22 cellular contexts compared by ENCODE assay signal in the genomic region with DNA sequence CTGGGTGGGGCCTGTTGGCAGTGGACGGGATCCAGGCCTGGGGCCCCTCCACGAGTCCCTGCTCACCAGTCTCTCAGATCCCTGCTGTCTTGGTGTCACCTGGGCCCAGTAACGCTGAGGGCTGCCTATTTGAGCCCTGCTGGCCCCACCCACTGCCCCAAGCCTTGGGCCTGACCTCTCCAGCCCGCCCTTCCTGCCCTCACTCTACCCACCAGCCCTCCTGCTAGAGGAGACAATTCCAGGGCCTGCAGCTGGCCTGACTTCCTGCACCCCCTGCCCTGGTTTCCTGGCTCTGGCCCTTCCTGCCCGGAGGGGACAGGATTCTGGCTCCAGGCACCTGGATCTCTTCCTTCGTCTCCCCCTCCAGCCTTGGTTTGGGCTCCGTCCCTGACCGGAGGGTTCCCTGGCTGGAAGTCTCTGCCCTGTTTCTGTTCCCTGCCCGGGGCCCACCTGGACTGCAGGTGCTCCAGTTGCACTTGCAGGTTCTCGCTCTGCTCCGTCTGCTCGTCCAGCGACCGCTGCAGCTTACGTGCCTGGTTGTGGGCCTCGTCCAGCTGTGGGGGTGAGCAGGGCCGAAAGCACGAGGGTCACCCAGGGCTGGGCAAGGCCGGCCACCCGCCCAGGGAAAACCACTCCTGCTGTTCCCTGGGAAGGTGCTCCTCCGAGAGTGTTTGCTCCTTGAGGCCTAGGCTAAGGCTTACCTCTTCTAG. TPM values are rescaled to one million over a fixed set of nuclear protein-coding genes. Genes with fewer than 3 reads are reported as not detected.
DNase-seq lines count a peak whose midpoint lies in the region; ATAC-seq, FAIRE-seq and TF ChIP-seq lines count a peak whose summit lies in the region.
"Had no signal": no experiment of that assay in that cellular context is flagged by ENCODE, and none has a peak within 500 bp of the region (broad histone marks: within the 10 kb centered on the region; RNA-seq: fewer than 3 reads in every experiment).

No MANE protein-coding gene starts in this region.

- H3K9me3 Mint-ChIP-seq in GM23338: no peaks in the 10 kb centered on the region; the same call in 2 of the 3 replicates
- H3K9me3 Mint-ChIP-seq: activated CD4-positive, alpha-beta memory T cell treated with anti-CD3 and anti-CD28 coated beads for 36 hours had no signal

- no peak overlapping the region for H3K4me3 ChIP-seq in GM23338
- H3K4me3 ChIP-seq in body of pancreas: no peak overlapping the region
- no peak overlapping the region for H3K4me3 ChIP-seq in kidney (ENCODE audit: low read length in 2 of 2)
- no peak overlapping the region for H3K4me3 ChIP-seq in osteoblast (ENCODE audit: insufficient read depth, low read length)
- H3K4me3 ChIP-seq: colonic mucosa, ovary had no signal

- H3F3A ChIP-seq in GM23338 (replicated peaks; ENCODE audit: low read depth): no peaks in the 10 kb centered on the region

- H3K36me3 ChIP-seq in GM23338 (ENCODE audit: insufficient read depth): no peaks in the 10 kb centered on the region
- no peaks in the 10 kb centered on the region for H3K36me3 ChIP-seq in body of pancreas (replicated peaks in 1 of 2; ENCODE audit: insufficient read depth in 1 of 2, low read depth in 2 of 2)
- peaks cover 2 to 3% of the 10 kb centered on the region in 2 donors for H3K36me3 ChIP-seq in kidney (ENCODE audit: control insufficient read depth in 1 of 2, insufficient read depth in 2 of 2, low read length in 2 of 2)
- peaks cover 5% of the 10 kb centered on the region for H3K36me3 ChIP-seq in osteoblast (ENCODE audit: insufficient read depth, low read length)
- H3K36me3 ChIP-seq: colonic mucosa, ovary had no signal

- H3K9me3 ChIP-seq in body of pancreas (no peaks in the 10 kb centered on the region), kidney (ENCODE audit: control insufficient read depth in 1 of 2, low read length in 2 of 2) (no peaks in the 10 kb centered on the region), osteoblast (ENCODE audit: low read depth, low read length) (no peaks in the 10 kb centered on the region)
- H3K9me3 ChIP-seq: colonic mucosa, ovary had no signal

- H2AFZ ChIP-seq in GM23338 (no peak overlapping the region), osteoblast (ENCODE audit: low read length) (no peak overlapping the region)

- DNase-seq in GM23338 (ENCODE audit: low spot score) (no peak), body of pancreas (no peak), kidney (peak; percentile 76), osteoblast (ENCODE audit: insufficient read length, low spot score, missing footprints) (peak; percentile 77), pons (ENCODE audit: low spot score) (no peak), DMS114 treated with DMSO at 0.1 percent for 48 hours (lab: John Stamatoyannopoulos, UW; ENCODE audit: unreplicated experiment) (no peak), GM13977 (ENCODE audit: low spot score) (no peak)
- DNase-seq: activated CD4-positive, alpha-beta memory T cell treated with anti-CD3 and anti-CD28 coated beads for 36 hours; activated effector memory CD4-positive, alpha-beta T cell treated with anti-CD3 and anti-CD28 coated beads, Interleukin-2, amount 50 U/mL, for 16 hours; brain microvascular endothelial cell; colonic mucosa; mammary epithelial cell; MV-4-11; NCI-H1694; NCI-H2171; NCI-H526; RPMI8226 had no signal

- H3K4me2 ChIP-seq in GM23338: no peak overlapping the region
- H3K4me2 ChIP-seq in osteoblast (ENCODE audit: insufficient read depth, low read length): no peak overlapping the region

- H3K27ac ChIP-seq in GM23338 (ENCODE audit: low read depth) (no peak overlapping the region), body of pancreas (no peak overlapping the region), kidney (ENCODE audit: low read depth in 2 of 2, low read length in 2 of 2) (peak overlapping the region in 1 of 2 donors; percentile 41), osteoblast (ENCODE audit: low read depth, low read length) (no peak overlapping the region)
- H3K27ac ChIP-seq: brain microvascular endothelial cell, colonic mucosa, ovary had no signal

- H3K4me1 Mint-ChIP-seq in GM23338: peaks cover 9% of the 10 kb centered on the region; the same call in 2 of the 3 replicates

- H3K27me3 ChIP-seq in GM23338 (ENCODE audit: insufficient read depth): no peaks in the 10 kb centered on the region
- no peaks in the 10 kb centered on the region for H3K27me3 ChIP-seq in body of pancreas
- no peaks in the 10 kb centered on the region for H3K27me3 ChIP-seq in osteoblast (ENCODE audit: insufficient read depth, low read length)
- H3K27me3 ChIP-seq: brain microvascular endothelial cell, colonic mucosa, ovary had no signal

- WGBS in body of pancreas, 2 donors: 88 to 93% methylated on average over 13 to 18 of the region's 21 CpGs

- no peak for TF ChIP-seq POLR2A in body of pancreas (IDR thresholded peaks at IDR 0.05)

- FAIRE-seq in kidney (lab: Jason Lieb, UNC): no peak
- FAIRE-seq: endometrium, HTR-8/SVneo had no signal

- no peaks in the 10 kb centered on the region for H3K9me2 ChIP-seq in GM23338 (ENCODE audit: insufficient read depth)

- ATAC-seq in GM23338: peak; percentile 12; the same call in 1 of the 3 replicates
- peak; percentile 29 for ATAC-seq in body of pancreas
- no peak for ATAC-seq in HG02885 (IDR thresholded peaks at IDR 0.05; ENCODE audit: poor library complexity, unreplicated experiment)

- H3K79me2 ChIP-seq in GM23338 (replicated peaks; ENCODE audit: insufficient read depth) (no peaks in the 10 kb centered on the region), osteoblast (ENCODE audit: insufficient read depth, low read length) (no peaks in the 10 kb centered on the region)

- TF ChIP-seq CTCF in GM23338 (conservative IDR thresholded peaks at IDR 0.05; ENCODE audit: low read depth in 2 of 2): no peak
- no peak for TF ChIP-seq CTCF in body of pancreas (IDR thresholded peaks at IDR 0.05)
- TF ChIP-seq CTCF in kidney (IDR thresholded peaks at IDR 0.05; ENCODE audit: borderline replicate concordance, extremely low read depth, insufficient read depth): no peak
- TF ChIP-seq CTCF in osteoblast (IDR thresholded peaks at IDR 0.05; ENCODE audit: extremely low read depth, low read depth, low read length): no peak
- no peak for TF ChIP-seq CTCF in GM13977 (IDR thresholded peaks at IDR 0.05; ENCODE audit: extremely low read depth, insufficient read depth, missing control alignments)

- H3K36me3 Mint-ChIP-seq in GM23338 (ENCODE audit: low read depth): peaks cover 6% of the 10 kb centered on the region; the same call in 1 of the 3 replicates
- H3K36me3 Mint-ChIP-seq: activated CD4-positive, alpha-beta memory T cell treated with anti-CD3 and anti-CD28 coated beads for 36 hours had no signal

- H3K4me1 ChIP-seq in GM23338 (ENCODE audit: insufficient read depth): 0 out of 2 replicates have a peak, but pooled peaks cover 4% of the 10 kb centered on the region
- no peaks in the 10 kb centered on the region for H3K4me1 ChIP-seq in body of pancreas
- H3K4me1 ChIP-seq in kidney (ENCODE audit: control insufficient read depth in 1 of 2, insufficient read depth in 1 of 2, low read depth in 1 of 2, low read length in 2 of 2): peaks cover 11 to 24% of the 10 kb centered on the region in 2 donors
- H3K4me1 ChIP-seq in osteoblast (ENCODE audit: insufficient read depth, low read length): no peaks in the 10 kb centered on the region
- H3K4me1 ChIP-seq: colonic mucosa had no signal

- peaks cover 9% of the 10 kb centered on the region for H3K27me3 Mint-ChIP-seq in GM23338 (ENCODE audit: insufficient read depth, low read depth, poor library complexity)
- H3K27me3 Mint-ChIP-seq: activated CD4-positive, alpha-beta memory T cell treated with anti-CD3 and anti-CD28 coated beads for 36 hours had no signal

- intact Hi-C loops in body of pancreas (cut with DNase I): loop anchor here (5.0 kb wide), 1 partner anchor 98 kb away; no protein-coding TSS in a partner anchor
- intact Hi-C loops in kidney (cut with DNase I): loop anchor here (10.0 kb wide), 1 partner anchor 100 kb away; no protein-coding TSS in a partner anchor

- H4K20me1 ChIP-seq in GM23338 (replicated peaks; ENCODE audit: insufficient read depth): no peaks in the 10 kb centered on the region
- H4K20me1 ChIP-seq in osteoblast (ENCODE audit: insufficient read depth, low read length): no peaks in the 10 kb centered on the region

- in situ Hi-C loops in GM13977 (cut with MboI; ENCODE audit: low pct_unique_long_range_greater_than_20kb, low sequenced_read_pairs, unreplicated experiment): no loop called here

- H3K9ac ChIP-seq in kidney (ENCODE audit: low read length in 2 of 2): no peak overlapping the region

- H3K4me3 Mint-ChIP-seq in GM23338: no peak overlapping the region
- H3K4me3 Mint-ChIP-seq: activated CD4-positive, alpha-beta memory T cell treated with anti-CD3 and anti-CD28 coated beads for 36 hours had no signal

- no peak overlapping the region for H3K27ac Mint-ChIP-seq in GM23338
- H3K27ac Mint-ChIP-seq: activated CD4-positive, alpha-beta memory T cell treated with anti-CD3 and anti-CD28 coated beads for 36 hours had no signal

RNA-seq across cellular contexts. Expression of a gene that starts 21.3 kb away (rescaled TPM):
- total RNA-seq in GM23338 (2014; rRNA removed; shearing (Covaris generic)): 4.7 and 5.2 TPM in 2 replicates
- polyA plus RNA-seq in GM23338 (2016; fragmentation: Nextera tagmentation; extraction: Ambion mirVana) (2.0 and 3.2 TPM in 2 replicates), kidney (ENCODE audit: insufficient read depth, low read depth, low replicate concordance) (5.7 TPM)
- total RNA-seq in body of pancreas (10 to 100 TPM; 10.6 to 22.4 TPM), kidney (11.9 TPM), osteoblast (9.8 and 10.6 TPM in 2 replicates)

RNA-seq across cellular contexts. Expression of a gene that starts 27.4 kb away (rescaled TPM):
- total RNA-seq in GM23338 (2014; rRNA removed; shearing (Covaris generic)): 5.5 and 11.1 TPM in 2 replicates
- polyA plus RNA-seq in GM23338 (2016; fragmentation: Nextera tagmentation; extraction: Ambion mirVana) (2.2 and 2.6 TPM in 2 replicates), kidney (ENCODE audit: insufficient read depth, low read depth, low replicate concordance) (0.15 TPM)
- total RNA-seq in body of pancreas (under 1 TPM; 0.78 to 0.99 TPM), kidney (2.2 TPM), osteoblast (not detected in 2 replicates)
- total RNA-seq: G401, mammary epithelial cell had no signal
- polyA plus RNA-seq: mammary epithelial cell had no signal

RNA-seq across cellular contexts. Expression of a gene that starts 28.8 kb away (rescaled TPM):
- total RNA-seq in GM23338 (2014; rRNA removed; shearing (Covaris generic)): 26.6 and 29.1 TPM in 2 replicates
- polyA plus RNA-seq in GM23338 (2016; fragmentation: Nextera tagmentation; extraction: Ambion mirVana) (11.4 and 12.9 TPM in 2 replicates), kidney (ENCODE audit: insufficient read depth, low read depth, low replicate concordance) (57.2 TPM)
- total RNA-seq in body of pancreas (10 to 100 TPM; 33.0 to 36.1 TPM), kidney (63.7 TPM), osteoblast (27.1 and 29.0 TPM in 2 replicates)

RNA-seq across cellular contexts. Expression of a gene that starts 52.6 kb away (rescaled TPM):
- 107 and 123 TPM in 2 replicates for total RNA-seq in GM23338 (2014; rRNA removed; shearing (Covaris generic))
- polyA plus RNA-seq in GM23338 (2016; fragmentation: Nextera tagmentation; extraction: Ambion mirVana) (36.4 and 37.6 TPM in 2 replicates), kidney (ENCODE audit: insufficient read depth, low read depth, low replicate concordance) (68.9 TPM)
- total RNA-seq in body of pancreas (10 to 100 TPM; 34.9 to 77.3 TPM), kidney (58.9 TPM), osteoblast (95.2 and 97.8 TPM in 2 replicates)

Comparison
In these comparisons a context has a peak if more than half of its experiments do, and no peak if none do; other contexts are left out.
1. DNase-seq: peak in kidney (single experiment) and osteoblast (single experiment); none in GM23338 (single experiment), body of pancreas (0 of 4), pons (single experiment), DMS114 treated with DMSO at 0.1 percent for 48 hours (single experiment) and GM13977 (single experiment).